Comparison of ENCODE assay signal across 15 cellular contexts in the genomic region with DNA sequence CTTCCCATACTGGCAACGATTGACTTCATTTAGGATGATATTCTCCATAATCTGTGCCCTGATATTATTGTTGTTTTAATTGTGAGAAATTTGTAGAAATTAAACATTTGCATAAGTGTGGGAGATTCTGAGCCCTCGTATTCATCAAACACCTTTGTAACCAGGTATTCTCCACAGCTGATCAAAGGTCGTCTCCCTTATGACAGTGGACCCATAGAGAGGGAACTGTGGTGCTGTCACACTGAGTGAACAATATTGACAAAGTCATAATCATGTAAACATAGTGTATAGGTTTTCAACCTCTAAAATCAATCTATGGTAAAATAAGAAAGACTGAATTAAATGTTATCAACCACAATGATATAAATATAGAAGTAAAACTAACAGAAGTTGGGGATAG. TPM values are rescaled to one million over a fixed set of nuclear protein-coding genes. Genes with fewer than 3 reads are reported as not detected.
DNase-seq lines count a peak whose midpoint lies in the region; ATAC-seq and TF ChIP-seq lines count a peak whose summit lies in the region.
"Had no signal": no experiment of that assay in that cellular context is flagged by ENCODE, and none has a peak within 500 bp of the region (broad histone marks: within the 10 kb centered on the region; RNA-seq: fewer than 3 reads in every experiment).

No MANE protein-coding gene starts in this region.

- peaks cover 19% of the 10 kb centered on the region for H3K27me3 Mint-ChIP-seq in activated CD8-positive, alpha-beta memory T cell treated with anti-CD3 and anti-CD28 coated beads, Interleukin-2, amount 10 ng/mL, durations not matched to agents 7 days and 5 days
- H3K27me3 Mint-ChIP-seq: CD4-positive, alpha-beta T cell had no signal

- TF ChIP-seq POLR2A in transverse colon (IDR thresholded peaks at IDR 0.05): no peak

- H3K27me3 ChIP-seq in Loucy (ENCODE audit: insufficient read depth, low read length, poor library complexity, severe bottlenecking) (no peaks in the 10 kb centered on the region), colonic mucosa (no peaks in the 10 kb centered on the region), transverse colon (no peaks in the 10 kb centered on the region)

- no peaks in the 10 kb centered on the region for H4K20me1 ChIP-seq in Loucy (ENCODE audit: insufficient read depth, low read length, poor library complexity, severe bottlenecking)

- WGBS in transverse colon (ENCODE audit: low coverage in 1 of 2), 2 donors: 33 to 36% methylated on average over 1 to 3 of the region's 3 CpGs

- no peak for ATAC-seq in activated CD8-positive, alpha-beta memory T cell treated with anti-CD3 and anti-CD28 coated beads, Interleukin-2, amount 10 ng/mL, durations not matched to agents 7 days and 5 days
- ATAC-seq: K562 had no signal

- H3K36me3 ChIP-seq in Loucy (ENCODE audit: insufficient read depth, low read length) (no peaks in the 10 kb centered on the region), colonic mucosa (no peaks in the 10 kb centered on the region), transverse colon (no peaks in the 10 kb centered on the region)
- H3K36me3 ChIP-seq: SJCRH30 had no signal

- H3K9me2 ChIP-seq in Loucy (replicated peaks; ENCODE audit: low read depth, low read length): no peaks in the 10 kb centered on the region

- no peak overlapping the region for H2AFZ ChIP-seq in Loucy (ENCODE audit: low read length)

- no peak overlapping the region for H3K4me3 Mint-ChIP-seq in activated CD8-positive, alpha-beta memory T cell treated with anti-CD3 and anti-CD28 coated beads, Interleukin-2, amount 10 ng/mL, durations not matched to agents 7 days and 5 days
- H3K4me3 Mint-ChIP-seq: CD4-positive, alpha-beta T cell had no signal

- no peaks in the 10 kb centered on the region for H3K9me3 Mint-ChIP-seq in activated CD8-positive, alpha-beta memory T cell treated with anti-CD3 and anti-CD28 coated beads, Interleukin-2, amount 10 ng/mL, durations not matched to agents 7 days and 5 days (ENCODE audit: low read depth)
- H3K9me3 Mint-ChIP-seq: CD4-positive, alpha-beta T cell had no signal

- no peak for TF ChIP-seq EP300 in transverse colon (IDR thresholded peaks at IDR 0.05; ENCODE audit: low read depth)

- intact Hi-C loops in colonic mucosa (cut with DNase I) (no loop called here), transverse colon (cut with DNase I; ENCODE audit: low total_unique reads) (no loop called here)

- peaks cover 18% of the 10 kb centered on the region for H3K4me1 Mint-ChIP-seq in activated CD8-positive, alpha-beta memory T cell treated with anti-CD3 and anti-CD28 coated beads, Interleukin-2, amount 10 ng/mL, durations not matched to agents 7 days and 5 days

- H3K9me3 ChIP-seq in Loucy (ENCODE audit: insufficient read depth, low read depth, low read length) (no peaks in the 10 kb centered on the region), colonic mucosa (no peaks in the 10 kb centered on the region), transverse colon (no peaks in the 10 kb centered on the region)
- H3K9me3 ChIP-seq: A549, SJCRH30 had no signal

- no peak overlapping the region for H3K9ac ChIP-seq in Loucy (ENCODE audit: low read depth, low read length, poor library complexity, severe bottlenecking)
- peak overlapping the region in 1 of 2 donors; percentile 3 for H3K9ac ChIP-seq in colonic mucosa (ENCODE audit: low read depth in 2 of 2, low read length in 2 of 2)

- H3K27ac ChIP-seq in colonic mucosa (peak overlapping the region; percentile 5), transverse colon (peak overlapping the region; percentile 21 to 59 (median 52)), coronary artery (no peak overlapping the region)
- H3K27ac ChIP-seq: SJCRH30 had no signal

- H3K79me2 ChIP-seq in Loucy (ENCODE audit: insufficient read depth, low read length): no peaks in the 10 kb centered on the region

- in situ Hi-C loops in transverse colon (cut with MboI; ENCODE audit: low pct_ligation_motif_present in 1 of 4, low pct_unique_long_range_greater_than_20kb in 1 of 4, low sequenced_read_pairs in 3 of 4): no loop called here

- H3K4me3 ChIP-seq in Loucy (ENCODE audit: low read length, poor library complexity, severe bottlenecking): no peak overlapping the region
- H3K4me3 ChIP-seq in colonic mucosa: no peak overlapping the region
- no peak overlapping the region for H3K4me3 ChIP-seq in transverse colon
- H3K4me3 ChIP-seq in coronary artery: no peak overlapping the region
- H3K4me3 ChIP-seq: A549, K562, SJCRH30 had no signal

- H3K27ac Mint-ChIP-seq in activated CD8-positive, alpha-beta memory T cell treated with anti-CD3 and anti-CD28 coated beads, Interleukin-2, amount 10 ng/mL, durations not matched to agents 7 days and 5 days: no peak overlapping the region
- H3K27ac Mint-ChIP-seq: CD4-positive, alpha-beta T cell had no signal

- TF ChIP-seq CTCF in Loucy (conservative IDR thresholded peaks at IDR 0.05; ENCODE audit: low read length) (no peak), colonic mucosa (IDR thresholded peaks at IDR 0.05) (no peak), transverse colon (IDR thresholded peaks at IDR 0.05) (no peak), coronary artery (IDR thresholded peaks at IDR 0.05) (no peak)

- H3F3A ChIP-seq in Loucy (ENCODE audit: low read depth): 0 out of 2 replicates have a peak, but pooled peaks cover 3% of the 10 kb centered on the region

- CTCF ChIA-PET in activated CD8-positive, alpha-beta memory T cell treated with anti-CD3 and anti-CD28 coated beads, Interleukin-2, amount 10 ng/mL, durations not matched to agents 7 days and 5 days (lab: Charles Lee): interaction anchor here (0.9 to 2.8 kb wide), 5 partner anchors 11 to 204 kb away, joined by 3 to 11 read pairs (median 4); no protein-coding TSS in a partner anchor

- peak overlapping the region; percentile 26 for H3K4me2 ChIP-seq in Loucy (ENCODE audit: low read depth, low read length, poor library complexity, severe bottlenecking)
- H3K4me2 ChIP-seq: A549 had no signal

- H3K4me1 ChIP-seq in Loucy (ENCODE audit: insufficient read depth, low read length, poor library complexity, severe bottlenecking) (peaks cover 33% of the 10 kb centered on the region), colonic mucosa (peaks cover 3% of the 10 kb centered on the region), transverse colon (peaks cover 5 to 57% (median 21%) of the 10 kb centered on the region in 4 donors)

- DNase-seq in activated CD8-positive, alpha-beta memory T cell treated with anti-CD3 and anti-CD28 coated beads, Interleukin-2, amount 50 U/mL, for 48 hours: peak; percentile 0
- DNase-seq in activated CD8-positive, alpha-beta memory T cell treated with anti-CD3 and anti-CD28 coated beads, Interleukin-2, amount 10 ng/mL, durations not matched to agents 7 days and 5 days: no peak
- DNase-seq in colonic mucosa (no peak), transverse colon (no peak), OCI-M2 (lab: John Stamatoyannopoulos, UW; ENCODE audit: unreplicated experiment) (no peak), coronary artery (ENCODE audit: low spot score) (no peak)
- DNase-seq: CD4-positive, alpha-beta T cell; NCI-H1105 treated with DMSO at 0.1 percent for 48 hours; NCI-H1694 treated with DMSO at 0.1 percent for 48 hours; NCI-H510A; PC-3; SJCRH30 had no signal

- no peaks in the 10 kb centered on the region for H3K36me3 Mint-ChIP-seq in activated CD8-positive, alpha-beta memory T cell treated with anti-CD3 and anti-CD28 coated beads, Interleukin-2, amount 10 ng/mL, durations not matched to agents 7 days and 5 days

RNA-seq across cellular contexts. Expression of a gene that starts 14.9 kb away (rescaled TPM):
- 10 to 100 TPM; 11.9 to 28.2 TPM for total RNA-seq in activated CD8-positive, alpha-beta memory T cell treated with anti-CD3 and anti-CD28 coated beads, Interleukin-2, amount 10 ng/mL, durations not matched to agents 7 days and 5 days
- total RNA-seq in colonic mucosa (100 to 1,000 TPM in 1 of 2 donors, 10 to 100 TPM in 1; 78.8 to 106 TPM), transverse colon (100 to 1,000 TPM in 2 of 4 donors, 10 to 100 TPM in 2; 58.1 to 273 (median 94.7) TPM)

Comparison
In these comparisons a context has a peak if more than half of its experiments do, and no peak if none do; other contexts are left out.
1. H3K27ac ChIP-seq: peak in colonic mucosa (single experiment) and transverse colon (4 of 4); none in coronary artery (0 of 2).